31 cellular contexts compared by ENCODE assay signal in the genomic region with DNA sequence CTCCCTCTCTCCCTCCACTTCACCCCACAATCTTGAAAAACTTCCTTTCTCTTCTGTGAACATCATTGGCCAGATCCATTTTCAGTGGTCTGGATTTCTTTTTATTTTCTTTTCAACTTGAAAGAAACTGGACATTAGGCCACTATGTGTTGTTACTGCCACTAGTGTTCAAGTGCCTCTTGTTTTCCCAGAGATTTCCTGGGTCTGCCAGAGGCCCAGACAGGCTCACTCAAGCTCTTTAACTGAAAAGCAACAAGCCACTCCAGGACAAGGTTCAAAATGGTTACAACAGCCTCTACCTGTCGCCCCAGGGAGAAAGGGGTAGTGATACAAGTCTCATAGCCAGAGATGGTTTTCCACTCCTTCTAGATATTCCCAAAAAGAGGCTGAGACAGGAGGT.
DNase-seq lines count a peak whose midpoint lies in the region; ATAC-seq and TF ChIP-seq lines count a peak whose summit lies in the region.
"Had no signal": no experiment of that assay in that cellular context is flagged by ENCODE, and none has a peak within 500 bp of the region (broad histone marks: within the 10 kb centered on the region; RNA-seq: fewer than 3 reads in every experiment).

No MANE protein-coding gene starts in this region.

- H3K36me3 ChIP-seq in muscle layer of colon (ENCODE audit: insufficient read depth, low read length) = peaks cover 22% of the 10 kb centered on the region
- H3K36me3 ChIP-seq: ovary, SJCRH30 had no signal

- intact Hi-C loops in activated B cell treated with CpG ODN at 0.5 μM for 24 hours (cut with micrococcal nuclease) = no loop called here

- no peaks in the 10 kb centered on the region for H3K27me3 Mint-ChIP-seq in stimulated activated naive CD8-positive, alpha-beta T cell treated with anti-CD3 and anti-CD28 coated beads, Interleukin-15, Interleukin-2, amounts not matched to agents 100 ng/mL and 50 ng/mL, for 24 hours
- no peaks in the 10 kb centered on the region for H3K27me3 Mint-ChIP-seq in activated B cell treated with CpG ODN at 0.5 μM for 24 hours
- H3K27me3 Mint-ChIP-seq: activated CD4-positive, alpha-beta T cell treated with anti-CD3 and anti-CD28 coated beads, Interleukin-2, amount 10 ng/mL, durations not matched to agents 24 days and 14 days; B cell had no signal

- no peak for TF ChIP-seq CTCF in activated B cell treated with CpG ODN at 0.5 μM for 24 hours (IDR thresholded peaks at IDR 0.05)
- no peak for TF ChIP-seq CTCF in foreskin fibroblast (IDR thresholded peaks at IDR 0.05; ENCODE audit: low read depth, low read length)

- POLR2A ChIA-PET in activated B cell treated with CpG ODN at 0.5 μM for 24 hours (lab: Charles Lee) = no interaction called here

- H3K27ac ChIP-seq in muscle layer of colon (ENCODE audit: low read depth, low read length) = peak overlapping the region; percentile 49
- H3K27ac ChIP-seq: gastrocnemius medialis, hepatocyte, ovary, SJCRH30, thoracic aorta, VCaP had no signal

- DNase-seq in stimulated activated naive CD8-positive, alpha-beta T cell treated with anti-CD3 and anti-CD28 coated beads, Interleukin-15, Interleukin-2, amounts not matched to agents 100 U/mL and 50 U/mL, for 24 hours = no peak
- DNase-seq in activated B cell treated with CpG ODN at 0.5 μM for 24 hours (no peak), foreskin fibroblast (no peak)
- DNase-seq: ACHN; activated CD4-positive, alpha-beta T cell treated with anti-CD3 and anti-CD28 coated beads, Interleukin-2, amount 10 ng/mL, durations not matched to agents 24 days and 14 days; activated CD8-positive, alpha-beta memory T cell treated with anti-CD3 and anti-CD28 coated beads for 24 hours; activated effector memory CD4-positive, alpha-beta T cell treated with anti-CD3 and anti-CD28 coated beads, Interleukin-2, amount 50 U/mL, for 16 hours; activated T-cell treated with anti-CD3 and anti-CD28 coated beads for 4 hours; COR-L47; dermis blood vessel endothelial cell; gastrocnemius medialis; HCEC 1CT; kidney glomerular epithelial cell; mucosa of descending colon; NCI-H2171; NCI-H510A; ovary; retina; SJCRH30; stimulated activated naive CD4-positive, alpha-beta T cell; SW 1271; T1000 had no signal

- H3K4me3 Mint-ChIP-seq in stimulated activated naive CD8-positive, alpha-beta T cell treated with anti-CD3 and anti-CD28 coated beads, Interleukin-15, Interleukin-2, amounts not matched to agents 100 ng/mL and 50 ng/mL, for 24 hours = no peak overlapping the region
- H3K4me3 Mint-ChIP-seq in activated B cell treated with CpG ODN at 0.5 μM for 24 hours = no peak overlapping the region
- H3K4me3 Mint-ChIP-seq: activated CD4-positive, alpha-beta T cell treated with anti-CD3 and anti-CD28 coated beads, Interleukin-2, amount 10 ng/mL, durations not matched to agents 24 days and 14 days; B cell had no signal

- peaks cover 89% of the 10 kb centered on the region for H3K36me3 Mint-ChIP-seq in stimulated activated naive CD8-positive, alpha-beta T cell treated with anti-CD3 and anti-CD28 coated beads, Interleukin-15, Interleukin-2, amounts not matched to agents 100 ng/mL and 50 ng/mL, for 24 hours (ENCODE audit: low read depth)
- peaks cover 68% of the 10 kb centered on the region for H3K36me3 Mint-ChIP-seq in activated B cell treated with CpG ODN at 0.5 μM for 24 hours (ENCODE audit: low read depth)

- no peak for ATAC-seq in stimulated activated naive CD8-positive, alpha-beta T cell treated with anti-CD3 and anti-CD28 coated beads, Interleukin-15, Interleukin-2, amounts not matched to agents 100 U/mL and 50 U/mL, for 24 hours
- ATAC-seq in activated B cell treated with CpG ODN at 0.5 μM for 24 hours (ENCODE audit: low read depth) = no peak
- ATAC-seq in HG03342 (IDR thresholded peaks at IDR 0.05; ENCODE audit: unreplicated experiment) = no peak
- no peak for ATAC-seq in HG02588 (IDR thresholded peaks at IDR 0.05; ENCODE audit: unreplicated experiment)
- ATAC-seq: gastrocnemius medialis, mucosa of descending colon had no signal

- no peaks in the 10 kb centered on the region for H3K27me3 ChIP-seq in muscle layer of colon (ENCODE audit: control insufficient read depth in 1 of 2, insufficient read depth in 2 of 2, low read length in 2 of 2)
- H3K27me3 ChIP-seq: gastrocnemius medialis, hepatocyte, ovary, SJCRH30 had no signal

- peak overlapping the region; percentile 41 for H3K27ac Mint-ChIP-seq in stimulated activated naive CD8-positive, alpha-beta T cell treated with anti-CD3 and anti-CD28 coated beads, Interleukin-15, Interleukin-2, amounts not matched to agents 100 ng/mL and 50 ng/mL, for 24 hours
- peak overlapping the region; percentile 16 for H3K27ac Mint-ChIP-seq in activated B cell treated with CpG ODN at 0.5 μM for 24 hours
- H3K27ac Mint-ChIP-seq: activated CD4-positive, alpha-beta T cell treated with anti-CD3 and anti-CD28 coated beads, Interleukin-2, amount 10 ng/mL, durations not matched to agents 24 days and 14 days; B cell had no signal

- peaks cover 51% of the 10 kb centered on the region for H3K4me1 Mint-ChIP-seq in stimulated activated naive CD8-positive, alpha-beta T cell treated with anti-CD3 and anti-CD28 coated beads, Interleukin-15, Interleukin-2, amounts not matched to agents 100 ng/mL and 50 ng/mL, for 24 hours (ENCODE audit: low read depth)
- H3K4me1 Mint-ChIP-seq in activated B cell treated with CpG ODN at 0.5 μM for 24 hours = peaks cover 24% of the 10 kb centered on the region

- H3K4me1 ChIP-seq in muscle layer of colon (ENCODE audit: insufficient read depth, low read length) = peaks cover 30% of the 10 kb centered on the region
- H3K4me1 ChIP-seq: gastrocnemius medialis, SJCRH30 had no signal

- H3K9me3 Mint-ChIP-seq in stimulated activated naive CD8-positive, alpha-beta T cell treated with anti-CD3 and anti-CD28 coated beads, Interleukin-15, Interleukin-2, amounts not matched to agents 100 ng/mL and 50 ng/mL, for 24 hours = peaks cover 20% of the 10 kb centered on the region
- H3K9me3 Mint-ChIP-seq in activated B cell treated with CpG ODN at 0.5 μM for 24 hours = peaks cover 3% of the 10 kb centered on the region

- no peak overlapping the region for H3K4me3 ChIP-seq in muscle layer of colon (ENCODE audit: low read depth in 1 of 2, low read length in 2 of 2)
- no peak overlapping the region for H3K4me3 ChIP-seq in foreskin fibroblast (ENCODE audit: low read depth in 1 of 2, low read length in 2 of 2)
- H3K4me3 ChIP-seq: gastrocnemius medialis, hepatocyte, mucosa of descending colon, ovary, SJCRH30, skin epidermis, thoracic aorta had no signal

- H3K9me3 ChIP-seq in muscle layer of colon (ENCODE audit: low read length) = no peaks in the 10 kb centered on the region
- H3K9me3 ChIP-seq: gastrocnemius medialis, mucosa of descending colon, ovary, thoracic aorta had no signal

- CTCF ChIA-PET in activated B cell treated with CpG ODN at 0.5 μM for 24 hours (lab: Charles Lee) = no interaction called here

- no peak overlapping the region for H3K9ac ChIP-seq in muscle layer of colon (ENCODE audit: low read length)
